Comparison of ENCODE assay signal across 29 cellular contexts in genomic region chr19:51157265-51157664, GRCh38. TPM values are rescaled to one million over a fixed set of nuclear protein-coding genes. Genes with fewer than 3 reads are reported as not detected.
DNase-seq lines count a peak whose midpoint lies in the region; ATAC-seq, FAIRE-seq and TF ChIP-seq lines count a peak whose summit lies in the region.
"Had no signal": no experiment of that assay in that cellular context is flagged by ENCODE, and none has a peak within 500 bp of the region (broad histone marks: within the 10 kb centered on the region; RNA-seq: fewer than 3 reads in every experiment).

No MANE protein-coding gene starts in this region.

- no peaks in the 10 kb centered on the region for H3K27me3 Mint-ChIP-seq in activated naive CD4-positive, alpha-beta T cell treated with anti-CD3 and anti-CD28 coated beads for 36 hours (ENCODE audit: low read depth)
- H3K27me3 Mint-ChIP-seq in activated T-helper 17 cell treated with anti-CD3 and anti-CD28 coated beads, Interleukin-2, amount 50 U/mL, for 72 hours = peaks cover 10% of the 10 kb centered on the region

- H2BK5ac ChIP-seq in H1 (ENCODE audit: low read depth, low read length) = no peak overlapping the region

- H3K23me2 ChIP-seq in H1 (ENCODE audit: low read depth, low read length) = no peaks in the 10 kb centered on the region

- H3K18ac ChIP-seq in H1 (ENCODE audit: extremely low read depth, low read length) = no peak overlapping the region

- H3K4ac ChIP-seq in H1 (replicated peaks; ENCODE audit: insufficient read length, low read depth, low read length) = no peak overlapping the region

- peak overlapping the region; percentile 54; the same call in 1 of the 2 replicates for H2BK12ac ChIP-seq in H1 (ENCODE audit: low read depth, low read length)

- no peak overlapping the region for H2BK120ac ChIP-seq in H1 (replicated peaks; ENCODE audit: low read depth, low read length)

- no peak overlapping the region for H3K9ac ChIP-seq in H1 (replicated peaks in 1 of 4; ENCODE audit: extremely low read depth in 1 of 4, low read depth in 3 of 4, low read length in 3 of 4)
- H3K9ac ChIP-seq: BLaER1 treated with 17β-estradiol and CSF1 and Interleukin-3, amounts not matched to agents 10 nM and 100 nM had no signal

- H4K91ac ChIP-seq in H1 (replicated peaks; ENCODE audit: insufficient read length, low read length) = no peak overlapping the region

- H3K79me1 ChIP-seq in H1 (ENCODE audit: low read depth, low read length) = no peaks in the 10 kb centered on the region

- no peak overlapping the region for H3K4me3 Mint-ChIP-seq in activated naive CD4-positive, alpha-beta T cell treated with anti-CD3 and anti-CD28 coated beads for 36 hours
- no peak overlapping the region for H3K4me3 Mint-ChIP-seq in activated T-helper 17 cell treated with anti-CD3 and anti-CD28 coated beads, Interleukin-2, amount 50 U/mL, for 72 hours
- no peak overlapping the region for H3K4me3 Mint-ChIP-seq in stimulated activated effector memory CD8-positive, alpha-beta T cell treated with anti-CD3 and anti-CD28 coated beads, Interleukin-12 subunit alpha, Interleukin-12 subunit beta, amount 100 ng/mL, for 72 hours
- H3K4me3 Mint-ChIP-seq: CD4-positive, alpha-beta T cell; GM23338; HFFc6 had no signal

- CTCF ChIA-PET in activated naive CD4-positive, alpha-beta T cell treated with anti-CD3 and anti-CD28 coated beads for 36 hours (lab: Charles Lee) = interaction anchor here (0.6 to 3.8 kb wide), 9 partner anchors 8 to 103 kb away, joined by 3 to 20 read pairs (median 5); no protein-coding TSS in a partner anchor
- CTCF ChIA-PET in H1 (lab: Charles Lee; ENCODE audit: partially characterized antibody) = interaction anchor here (0.9 to 6.0 kb wide), 15 partner anchors 10 to 499 kb away, joined by 3 to 82 read pairs (median 4); partner anchors contain the start of gene SIGLEC7

- H3K36me3 Mint-ChIP-seq in activated naive CD4-positive, alpha-beta T cell treated with anti-CD3 and anti-CD28 coated beads for 36 hours (ENCODE audit: low read depth) = no peaks in the 10 kb centered on the region
- H3K36me3 Mint-ChIP-seq in activated T-helper 17 cell treated with anti-CD3 and anti-CD28 coated beads, Interleukin-2, amount 50 U/mL, for 72 hours (ENCODE audit: low read depth) = no peaks in the 10 kb centered on the region
- no peaks in the 10 kb centered on the region for H3K36me3 Mint-ChIP-seq in stimulated activated effector memory CD8-positive, alpha-beta T cell treated with anti-CD3 and anti-CD28 coated beads, Interleukin-12 subunit alpha, Interleukin-12 subunit beta, amount 100 ng/mL, for 72 hours

- POLR2A ChIA-PET in H1 (lab: Charles Lee; ENCODE audit: partially characterized antibody) = no interaction called here

- H3K27me3 ChIP-seq in H1 (replicated peaks in 1 of 4; ENCODE audit: control insufficient read depth in 3 of 4, extremely low read depth in 1 of 4, insufficient read depth in 3 of 4, low read length in 3 of 4) = 0 out of 7 replicates have a peak, but pooled peaks cover 0 to 3% (median 0%) of the 10 kb centered on the region in 4 experiments
- H3K27me3 ChIP-seq: BLaER1 treated with 17β-estradiol and CSF1 and Interleukin-3, amounts not matched to agents 10 nM and 100 nM had no signal

- H3K4me3 ChIP-seq in H1 (ENCODE audit: extremely low read depth in 1 of 4, insufficient read depth in 2 of 4, low read depth in 3 of 4, low read length in 4 of 4) = no peak overlapping the region
- H3K4me3 ChIP-seq: A549; BLaER1 treated with 17β-estradiol and CSF1 and Interleukin-3, amounts not matched to agents 10 nM and 100 nM; GM23338; HAP-1; PC-9; SJSA1 had no signal

- no peak for TF ChIP-seq RAD21 in H1 (IDR thresholded peaks at IDR 0.05 in 1 of 2, conservative IDR thresholded peaks at IDR 0.05 in 1 of 2; ENCODE audit: low read depth in 2 of 2, low read length in 2 of 2)

- peak; percentile 38 for ATAC-seq in activated T-helper 17 cell treated with anti-CD3 and anti-CD28 coated beads, Interleukin-2, amount 50 U/mL, for 72 hours (replicated peaks)
- peak; percentile 25 for ATAC-seq in stimulated activated effector memory CD8-positive, alpha-beta T cell treated with anti-CD3 and anti-CD28 coated beads, Interleukin-12 subunit alpha, Interleukin-12 subunit beta, amount 100 ng/mL, for 72 hours

- no peak overlapping the region for H2BK20ac ChIP-seq in H1 (ENCODE audit: low read length)

- H3K27ac ChIP-seq in H1 (ENCODE audit: low read depth, low read length) = no peak overlapping the region
- H3K27ac ChIP-seq: A549; BLaER1 treated with 17β-estradiol and CSF1 and Interleukin-3, amounts not matched to agents 10 nM and 100 nM; PC-9; SJSA1 had no signal

- H3K79me2 ChIP-seq in H1 (ENCODE audit: control insufficient read depth in 1 of 2, insufficient read depth in 2 of 2, low read length in 2 of 2) = no peaks in the 10 kb centered on the region

- TF ChIP-seq EP300 in H1 (IDR thresholded peaks at IDR 0.05; ENCODE audit: borderline replicate concordance in 1 of 2, low read depth in 2 of 2, low read length in 2 of 2) = no peak

- peak; percentile 28 for DNase-seq in activated naive CD4-positive, alpha-beta T cell treated with anti-CD3 and anti-CD28 coated beads for 36 hours
- DNase-seq in activated naive CD4-positive, alpha-beta T cell treated with anti-CD3 and anti-CD28 coated beads, Interleukin-2, amount 50 U/mL, for 16 hours = no peak
- DNase-seq in H1 (ENCODE audit: low read depth in 1 of 2, low spot score in 2 of 2) (no peak), OCI-M1 (lab: John Stamatoyannopoulos, UW) (no peak), KG1 (lab: John Stamatoyannopoulos, UW) (no peak)
- no peak for DNase-seq in stimulated activated effector memory CD8-positive, alpha-beta T cell treated with anti-CD3 and anti-CD28 coated beads, Interleukin-12 subunit alpha, Interleukin-12 subunit beta, amount 100 ng/mL, for 72 hours (ENCODE audit: low spot score in 2 of 2)
- DNase-seq: AML-193; CD4-positive, alpha-beta T cell; HFFc6; KBM-7; MM.1S; NCI-H1417; NCI-H1694; NCI-H2029 treated with DMSO at 0.1 percent for 48 hours; NCI-H446 treated with DMSO at 0.1 percent for 48 hours; NCI-H526; NCI-H82; NK-92 treated with Interleukin-12 subunit alpha and Interleukin-12 subunit beta, amount 100 ng/mL, for 24 hours; PC-9; Right ventricle myocardium superior; RPMI8226 had no signal

- H3K14ac ChIP-seq in H1 (ENCODE audit: insufficient read length) = no peak overlapping the region

- H4K8ac ChIP-seq in H1 (ENCODE audit: extremely low read depth, insufficient read depth, low read length) = no peak overlapping the region

- H3K56ac ChIP-seq in H1 (replicated peaks; ENCODE audit: insufficient read length, low read depth, low read length) = no peak overlapping the region

- H3K4me1 ChIP-seq in H1 (replicated peaks in 1 of 4; ENCODE audit: control insufficient read depth in 3 of 4, insufficient read depth in 4 of 4, low read length in 3 of 4) = no peaks in the 10 kb centered on the region
- H3K4me1 ChIP-seq: A549, HAP-1, SJSA1 had no signal

- 72% methylated on average over 2 of the region's 2 CpGs; no CpG with 5 or more reads in 1 of the 2 experiments for WGBS in H1 (ENCODE audit: extremely low coverage in 1 of 2, insufficient coverage in 1 of 2, insufficient read length in 1 of 2, insufficient replicate concordance in 2 of 2, low coverage in 1 of 2, low lambda C conversion rate in 2 of 2, missing lambda C conversion rate in 1 of 2), 2 experiments

- H4K5ac ChIP-seq in H1 (ENCODE audit: insufficient read length, low read depth, low read length) = no peak overlapping the region

- no peak overlapping the region for H3K27ac Mint-ChIP-seq in activated naive CD4-positive, alpha-beta T cell treated with anti-CD3 and anti-CD28 coated beads for 36 hours
- no peak overlapping the region for H3K27ac Mint-ChIP-seq in activated T-helper 17 cell treated with anti-CD3 and anti-CD28 coated beads, Interleukin-2, amount 50 U/mL, for 72 hours
- H3K27ac Mint-ChIP-seq in stimulated activated effector memory CD8-positive, alpha-beta T cell treated with anti-CD3 and anti-CD28 coated beads, Interleukin-12 subunit alpha, Interleukin-12 subunit beta, amount 100 ng/mL, for 72 hours = no peak overlapping the region
- H3K27ac Mint-ChIP-seq: CD4-positive, alpha-beta T cell; GM23338; HFFc6 had no signal

- H4K20me1 ChIP-seq in H1 (replicated peaks in 1 of 2; ENCODE audit: control insufficient read depth in 1 of 2, insufficient read depth in 2 of 2, low read length in 2 of 2) = no peaks in the 10 kb centered on the region
- H4K20me1 ChIP-seq: BLaER1 treated with 17β-estradiol and CSF1 and Interleukin-3, amounts not matched to agents 10 nM and 100 nM had no signal

- no peak for FAIRE-seq in H1 (lab: Jason Lieb, UNC)
- FAIRE-seq: A549, D721Med, HTR-8/SVneo had no signal

- no peak for TF ChIP-seq POLR2A in H1 (IDR thresholded peaks at IDR 0.05; ENCODE audit: control extremely low read depth in 1 of 2, low read depth in 2 of 2, low read length in 2 of 2)

- H3K9me3 Mint-ChIP-seq in activated naive CD4-positive, alpha-beta T cell treated with anti-CD3 and anti-CD28 coated beads for 36 hours = no peaks in the 10 kb centered on the region
- H3K9me3 Mint-ChIP-seq in activated T-helper 17 cell treated with anti-CD3 and anti-CD28 coated beads, Interleukin-2, amount 50 U/mL, for 72 hours = no peaks in the 10 kb centered on the region
- no peaks in the 10 kb centered on the region for H3K9me3 Mint-ChIP-seq in stimulated activated effector memory CD8-positive, alpha-beta T cell treated with anti-CD3 and anti-CD28 coated beads, Interleukin-12 subunit alpha, Interleukin-12 subunit beta, amount 100 ng/mL, for 72 hours
- H3K9me3 Mint-ChIP-seq: CD4-positive, alpha-beta T cell; GM23338 had no signal

- no peaks in the 10 kb centered on the region for H3K9me3 ChIP-seq in H1 (ENCODE audit: insufficient read depth in 2 of 2, low read depth in 1 of 2, low read length in 1 of 2)
- H3K9me3 ChIP-seq: A549; BLaER1 treated with 17β-estradiol and CSF1 and Interleukin-3, amounts not matched to agents 10 nM and 100 nM; HAP-1; SJSA1 had no signal

- peaks cover 6% of the 10 kb centered on the region for H3K4me1 Mint-ChIP-seq in activated naive CD4-positive, alpha-beta T cell treated with anti-CD3 and anti-CD28 coated beads for 36 hours (ENCODE audit: low read depth)
- peaks cover 8% of the 10 kb centered on the region for H3K4me1 Mint-ChIP-seq in activated T-helper 17 cell treated with anti-CD3 and anti-CD28 coated beads, Interleukin-2, amount 50 U/mL, for 72 hours
- H3K4me1 Mint-ChIP-seq in stimulated activated effector memory CD8-positive, alpha-beta T cell treated with anti-CD3 and anti-CD28 coated beads, Interleukin-12 subunit alpha, Interleukin-12 subunit beta, amount 100 ng/mL, for 72 hours = peaks cover 17% of the 10 kb centered on the region

- no peak for TF ChIP-seq CTCF in H1 (IDR thresholded peaks at IDR 0.05; ENCODE audit: control extremely low read depth in 1 of 3, insufficient read depth in 1 of 3, low read depth in 1 of 3, low read length in 3 of 3)

- no peak overlapping the region for H3K4me2 ChIP-seq in H1 (ENCODE audit: insufficient read depth in 1 of 2, low read depth in 2 of 2, low read length in 2 of 2)
- H3K4me2 ChIP-seq: A549, GM23338, PC-9 had no signal

- no peak overlapping the region for H3K23ac ChIP-seq in H1 (ENCODE audit: insufficient read length)

- H2AK5ac ChIP-seq in H1 (ENCODE audit: low read depth, low read length) = no peak overlapping the region

- no peaks in the 10 kb centered on the region for H3K36me3 ChIP-seq in H1 (ENCODE audit: control insufficient read depth in 2 of 4, insufficient read depth in 4 of 4, low read length in 3 of 4)
- H3K36me3 ChIP-seq: HAP-1, SJSA1 had no signal

- no peak overlapping the region for H2AFZ ChIP-seq in H1 (ENCODE audit: low read length)
- H2AFZ ChIP-seq: GM23338, PC-9 had no signal

- 0 out of 2 replicates have a peak overlapping the region, but pooled peaks have one; percentile 36 for H2BK15ac ChIP-seq in H1 (ENCODE audit: low read length)

- intact Hi-C loops in activated naive CD4-positive, alpha-beta T cell treated with anti-CD3 and anti-CD28 coated beads for 36 hours (cut with micrococcal nuclease) = loop anchor here (10.0 kb wide), 1 partner anchor 288 kb away; no protein-coding TSS in a partner anchor

RNA-seq across cellular contexts. Expression of gene SIGLEC7, which starts 15.2 kb away (rescaled TPM):
- not detected for total RNA-seq in activated naive CD4-positive, alpha-beta T cell treated with anti-CD3 and anti-CD28 coated beads for 36 hours
- not detected for total RNA-seq in activated T-helper 17 cell treated with anti-CD3 and anti-CD28 coated beads, Interleukin-2, amount 50 U/mL, for 72 hours
- not detected in 2 replicates for total RNA-seq in H1 (2021; fragmentation: NEBNext Ultra II Directional; extraction: Animal tissue kit (Norgen Biotek cat#: 25700))
- polyA plus RNA-seq in H1 (2011; rRNA removed) = not detected in 2 replicates
- not detected for polyA plus RNA-seq in H1 (2011; cell fraction: cytosol; rRNA removed)
- polyA plus RNA-seq in H1 (2011; cell fraction: nucleus; rRNA removed) = not detected
- polyA plus RNA-seq in H1 (2012, experiment 1 of 2) = not detected in 4 replicates
- polyA plus RNA-seq in H1 (2012, experiment 2 of 2) = not detected
- polyA plus RNA-seq in H1 (2013, experiment 1 of 2) = not detected
- not detected for polyA plus RNA-seq in H1 (2013, experiment 2 of 2)
- polyA minus RNA-seq in H1 (2011; rRNA and poly(A)+ RNA removed) = not detected in 2 replicates
- not detected for polyA minus RNA-seq in H1 (2011; cell fraction: cytosol; rRNA and poly(A)+ RNA removed)
- polyA minus RNA-seq in H1 (2011; cell fraction: nucleus; rRNA and poly(A)+ RNA removed) = not detected
- total RNA-seq: GM23338, HFFc6, PC-9, SJSA1 had no signal
- polyA plus RNA-seq: A549, GM23338 had no signal

RNA-seq across cellular contexts. Expression of gene SIGLEC9, which starts 32.6 kb away (rescaled TPM):
- total RNA-seq in activated naive CD4-positive, alpha-beta T cell treated with anti-CD3 and anti-CD28 coated beads for 36 hours = 1 to 10 TPM; 1.7 to 1.9 TPM
- total RNA-seq in activated T-helper 17 cell treated with anti-CD3 and anti-CD28 coated beads, Interleukin-2, amount 50 U/mL, for 72 hours = under 1 TPM; 0.15 to 0.74 TPM
- total RNA-seq in H1 (2021; fragmentation: NEBNext Ultra II Directional; extraction: Animal tissue kit (Norgen Biotek cat#: 25700)) = not detected in 2 replicates
- 0.05 TPM in 1 of 2 replicates, not detected in the other for polyA plus RNA-seq in H1 (2011; rRNA removed)
- not detected for polyA plus RNA-seq in H1 (2011; cell fraction: cytosol; rRNA removed)
- polyA plus RNA-seq in H1 (2011; cell fraction: nucleus; rRNA removed) = not detected
- not detected in 4 replicates for polyA plus RNA-seq in H1 (2012, experiment 1 of 2)
- polyA plus RNA-seq in H1 (2012, experiment 2 of 2) = not detected
- not detected for polyA plus RNA-seq in H1 (2013, experiment 1 of 2)
- polyA plus RNA-seq in H1 (2013, experiment 2 of 2) = not detected
- polyA minus RNA-seq in H1 (2011; rRNA and poly(A)+ RNA removed) = not detected in 2 replicates
- not detected for polyA minus RNA-seq in H1 (2011; cell fraction: cytosol; rRNA and poly(A)+ RNA removed)
- not detected for polyA minus RNA-seq in H1 (2011; cell fraction: nucleus; rRNA and poly(A)+ RNA removed)
- total RNA-seq: GM23338, HFFc6, PC-9, SJSA1 had no signal
- polyA plus RNA-seq: A549, GM23338 had no signal

RNA-seq across cellular contexts. Expression of gene CTU1, which starts 49.1 kb away (rescaled TPM):
- 1 to 10 TPM; 9.2 to 9.9 TPM for total RNA-seq in activated naive CD4-positive, alpha-beta T cell treated with anti-CD3 and anti-CD28 coated beads for 36 hours
- total RNA-seq in activated T-helper 17 cell treated with anti-CD3 and anti-CD28 coated beads, Interleukin-2, amount 50 U/mL, for 72 hours = 1 to 10 TPM; 7.0 to 9.7 TPM
- 7.2 and 8.1 TPM in 2 replicates for total RNA-seq in H1 (2021; fragmentation: NEBNext Ultra II Directional; extraction: Animal tissue kit (Norgen Biotek cat#: 25700))
- 4.6 and 6.6 TPM in 2 replicates for polyA plus RNA-seq in H1 (2011; rRNA removed)
- polyA plus RNA-seq in H1 (2011; cell fraction: cytosol; rRNA removed) = 5.2 TPM
- polyA plus RNA-seq in H1 (2011; cell fraction: nucleus; rRNA removed) = 12.7 TPM
- 2.9 to 4.4 TPM (median 3.7 TPM) in 4 replicates for polyA plus RNA-seq in H1 (2012, experiment 1 of 2)
- 1.4 TPM for polyA plus RNA-seq in H1 (2012, experiment 2 of 2)
- polyA plus RNA-seq in H1 (2013, experiment 1 of 2) = 3.1 TPM
- polyA plus RNA-seq in H1 (2013, experiment 2 of 2) = 2.6 TPM
- polyA minus RNA-seq in H1 (2011; rRNA and poly(A)+ RNA removed) = 1.4 and 1.6 TPM in 2 replicates
- polyA minus RNA-seq in H1 (2011; cell fraction: cytosol; rRNA and poly(A)+ RNA removed) = 3.9 TPM
- 4.5 TPM for polyA minus RNA-seq in H1 (2011; cell fraction: nucleus; rRNA and poly(A)+ RNA removed)
